In genomic region chr2:230218411-230218810, GRCh38 we compare ENCODE assay signal across 9 cellular contexts. TPM values are rescaled to one million over a fixed set of nuclear protein-coding genes. Genes with fewer than 3 reads are reported as not detected.
DNase-seq lines count a peak whose midpoint lies in the region; ATAC-seq and TF ChIP-seq lines count a peak whose summit lies in the region.
"Had no signal": no experiment of that assay in that cellular context is flagged by ENCODE, and none has a peak within 500 bp of the region (broad histone marks: within the 10 kb centered on the region; RNA-seq: fewer than 3 reads in every experiment).

No MANE protein-coding gene starts in this region.

- peak overlapping the region; percentile 96 to 97 for H3K27ac Mint-ChIP-seq in natural killer cell

- H3K9ac ChIP-seq in mammary epithelial cell (ENCODE audit: insufficient read depth, low read length), result no peak overlapping the region

- TF ChIP-seq POLR2A in erythroblast (IDR thresholded peaks at IDR 0.05; ENCODE audit: low read length) (no peak), transverse colon (IDR thresholded peaks at IDR 0.05) (no peak)

- no TSS peak for BruUV-seq in mammary epithelial cell (replicated peaks; lab: Mats Ljungman, UMichigan)

- H3K27me3 ChIP-seq in DOHH2 (ENCODE audit: control insufficient read depth, low read length), result no peaks in the 10 kb centered on the region
- H3K27me3 ChIP-seq in mammary epithelial cell (ENCODE audit: insufficient read depth, low read length), result no peaks in the 10 kb centered on the region
- no peaks in the 10 kb centered on the region for H3K27me3 ChIP-seq in transverse colon

- H3K9me3 ChIP-seq in DOHH2 (ENCODE audit: control insufficient read depth, insufficient read depth, low read length), result no peaks in the 10 kb centered on the region
- H3K9me3 ChIP-seq in mammary epithelial cell (replicated peaks; ENCODE audit: insufficient read depth, low read length), result no peaks in the 10 kb centered on the region
- H3K9me3 ChIP-seq in transverse colon, result no peaks in the 10 kb centered on the region

- H3K4me1 ChIP-seq in DOHH2 (ENCODE audit: control insufficient read depth, low read length) (peaks cover 62% of the 10 kb centered on the region), mammary epithelial cell (ENCODE audit: insufficient read depth, low read length) (peaks cover 21% of the 10 kb centered on the region), transverse colon (peaks cover 0 to 22% (median 10%) of the 10 kb centered on the region in 4 donors)

- H3K4me2 ChIP-seq in DOHH2 (ENCODE audit: low read length) (peak overlapping the region; percentile 66), mammary epithelial cell (ENCODE audit: insufficient read depth, low read depth, low read length) (peak overlapping the region; percentile 1)

- H3K79me2 ChIP-seq in DOHH2 (ENCODE audit: control insufficient read depth, low read length), result peaks cover 1% of the 10 kb centered on the region; the same call in 1 of the 2 replicates
- H3K79me2 ChIP-seq in mammary epithelial cell (ENCODE audit: insufficient read depth, low read length), result peaks cover 11% of the 10 kb centered on the region

- intact Hi-C loops in mammary epithelial cell (cut with micrococcal nuclease), result no loop called here
- intact Hi-C loops in natural killer cell (cut with micrococcal nuclease), result no loop called here
- intact Hi-C loops in transverse colon (cut with DNase I; ENCODE audit: low total_unique reads), result no loop called here

- TF ChIP-seq CTCF in DOHH2 (IDR thresholded peaks at IDR 0.05; ENCODE audit: low read depth, low read length, poor library complexity, severe bottlenecking), result no peak
- no peak for TF ChIP-seq CTCF in mammary epithelial cell (conservative IDR thresholded peaks at IDR 0.05 in 1 of 2, IDR thresholded peaks at IDR 0.05 in 1 of 2; ENCODE audit: extremely low read depth in 1 of 2, insufficient read depth in 1 of 2, low read depth in 1 of 2, low read length in 2 of 2)
- no peak for TF ChIP-seq CTCF in natural killer cell (IDR thresholded peaks at IDR 0.05)
- TF ChIP-seq CTCF in transverse colon (IDR thresholded peaks at IDR 0.05), result no peak

- H3K4me3 Mint-ChIP-seq in natural killer cell, result peak overlapping the region; percentile 99

- H2AFZ ChIP-seq in mammary epithelial cell (ENCODE audit: low read depth, low read length), result no peak overlapping the region

- H3K27ac ChIP-seq in DOHH2 (ENCODE audit: low read depth, low read length), result peak overlapping the region; percentile 43
- no peak overlapping the region for H3K27ac ChIP-seq in mammary epithelial cell (ENCODE audit: insufficient read depth, low read depth, low read length)
- H3K27ac ChIP-seq in transverse colon, result peak overlapping the region in 2 of 4 donors; percentile 4 to 87

- H3K36me3 ChIP-seq in DOHH2 (ENCODE audit: control insufficient read depth, low read length) (peaks cover 33% of the 10 kb centered on the region), mammary epithelial cell (ENCODE audit: insufficient read depth, low read length) (peaks cover 2% of the 10 kb centered on the region), transverse colon (peaks cover 0 to 8% (median 2%) of the 10 kb centered on the region in 4 donors)

- in situ Hi-C loops in mammary epithelial cell (cut with MboI; ENCODE audit: low sequenced_read_pairs in 2 of 2), result loop anchor here in 1 of 2 donors (25.0 kb wide), 2 partner anchors 194 to 394 kb away; partner anchors contain the start of gene SP100
- in situ Hi-C loops in transverse colon (cut with MboI; ENCODE audit: low pct_ligation_motif_present in 1 of 4, low pct_unique_long_range_greater_than_20kb in 1 of 4, low sequenced_read_pairs in 3 of 4), result loop anchor here in 2 of 4 donors (25.0 kb wide), 1 partner anchor 394 kb away; no protein-coding TSS in a partner anchor

- peaks cover 25% of the 10 kb centered on the region for H3K36me3 Mint-ChIP-seq in natural killer cell

- ATAC-seq in natural killer cell, result peak in 1 of 3 donors; percentile 42
- no peak for ATAC-seq in HG03159 (IDR thresholded peaks at IDR 0.05; ENCODE audit: unreplicated experiment)

- DNase-seq in MV-4-11 (lab: John Stamatoyannopoulos, UW) (peak; percentile 79), mammary epithelial cell (no peak), natural killer cell (no peak), HPDE6-E6E7 (ENCODE audit: extremely low spot score) (no peak), erythroblast (lab: John Stamatoyannopoulos, UW) (no peak), transverse colon (no peak)
- DNase-seq: SW 1271 had no signal

- dilution Hi-C loops in mammary epithelial cell (cut with HindIII; ENCODE audit: low sequenced_read_pairs), result no loop called here

- H3K4me1 Mint-ChIP-seq in natural killer cell, result peaks cover 52 to 57% of the 10 kb centered on the region in 2 donors

- CTCF ChIA-PET in mammary epithelial cell (lab: Charles Lee; ENCODE audit: low non-redundant PET), result no interaction called here

- H3K9me3 Mint-ChIP-seq in natural killer cell, result no peaks in the 10 kb centered on the region

- H3F3A ChIP-seq in DOHH2 (ENCODE audit: control insufficient read depth, insufficient read depth), result no peaks in the 10 kb centered on the region; the same call in 1 of the 2 replicates

- TF ChIP-seq EP300 in transverse colon (IDR thresholded peaks at IDR 0.05; ENCODE audit: low read depth), result no peak

- 78% methylated on average over 2 of the region's 2 CpGs for WGBS in mammary epithelial cell (ENCODE audit: low coverage, missing lambda C conversion rate)
- WGBS in transverse colon (ENCODE audit: low coverage in 1 of 2), 2 donors, result 26 to 46% methylated on average over 2 of the region's 2 CpGs

- no peaks in the 10 kb centered on the region for H3K9me2 ChIP-seq in DOHH2 (replicated peaks; ENCODE audit: control insufficient read depth, low read length)

- H3K27me3 Mint-ChIP-seq in natural killer cell (ENCODE audit: low read depth in 2 of 2), result no peaks in the 10 kb centered on the region

- H3K4me3 ChIP-seq in DOHH2 (ENCODE audit: low read length) (peak overlapping the region; percentile 74), mammary epithelial cell (replicated peaks in 1 of 3; ENCODE audit: insufficient read depth in 1 of 3, low read depth in 2 of 3, low read length in 3 of 3) (no peak overlapping the region), transverse colon (peak overlapping the region in 1 of 4 donors; percentile 75)

- H4K20me1 ChIP-seq in DOHH2 (ENCODE audit: control insufficient read depth, insufficient read depth, low read depth, low read length) (no peaks in the 10 kb centered on the region), mammary epithelial cell (ENCODE audit: insufficient read depth, low read length) (no peaks in the 10 kb centered on the region)

RNA-seq across cellular contexts. Expression of gene SP110, which starts 1.4 kb away (rescaled TPM):
- 10 to 100 TPM; 11.2 to 12.9 TPM for total RNA-seq in mammary epithelial cell
- polyA plus RNA-seq in mammary epithelial cell, result 11.2 TPM
- 27.5 TPM for polyA minus RNA-seq in mammary epithelial cell
- total RNA-seq in natural killer cell, result 100 to 1,000 TPM in 1 of 3 donors, 10 to 100 TPM in 2; 92.7 to 132 (median 97.9) TPM
- total RNA-seq in transverse colon, result 10 to 100 TPM; 15.0 to 38.4 (median 29.5) TPM

RNA-seq across cellular contexts. Expression of gene SP140, which starts 7.1 kb away (rescaled TPM):
- total RNA-seq in mammary epithelial cell (1 to 10 TPM in 1 of 2 donors, not detected in 1; 1.9 TPM), natural killer cell (10 to 100 TPM; 69.1 to 89.9 (median 77.4) TPM), transverse colon (10 to 100 TPM in 1 of 4 donors, 1 to 10 TPM in 3; 2.6 to 12.7 (median 7.3) TPM)
- polyA plus RNA-seq in mammary epithelial cell, result 0.66 TPM
- polyA minus RNA-seq in mammary epithelial cell, result not detected

Comparison
In these comparisons a context has a peak if more than half of its experiments do, and no peak if none do; other contexts are left out.
1. RNA of gene SP140, which starts 7.1 kb away (total RNA-seq): 69.1 to 89.9 TPM in natural killer cell; 2.6 to 12.7 TPM in transverse colon and 1.9 TPM in mammary epithelial cell; every median in the first group is over 4 times any median in the second.